ENCODE assay signal across 9 cellular contexts in genomic region chr3:20038679-20039078, GRCh38. TPM values are rescaled to one million over a fixed set of nuclear protein-coding genes. Genes with fewer than 3 reads are reported as not detected.
DNase-seq lines count a peak whose midpoint lies in the region; ATAC-seq and TF ChIP-seq lines count a peak whose summit lies in the region.
"Had no signal": no experiment of that assay in that cellular context is flagged by ENCODE, and none has a peak within 500 bp of the region (broad histone marks: within the 10 kb centered on the region; RNA-seq: fewer than 3 reads in every experiment).

No MANE protein-coding gene starts in this region.

- H4K12ac ChIP-seq in trophoblast cell (ENCODE audit: low read depth, low read length) = no peak overlapping the region

- no peaks in the 10 kb centered on the region for H3K36me3 ChIP-seq in KOPT-K1 (ENCODE audit: insufficient read depth, low read length)
- H3K36me3 ChIP-seq in trophoblast cell (ENCODE audit: control insufficient read depth in 1 of 2, insufficient read depth in 2 of 2, low read length in 2 of 2) = no peaks in the 10 kb centered on the region

- intact Hi-C loops in natural killer cell (cut with micrococcal nuclease) = loop anchor here (2.0 kb wide), 1 partner anchor 92 kb away; the partner anchor contains the start of gene RAB5A

- H3K4me1 Mint-ChIP-seq in natural killer cell = peaks cover 38 to 42% of the 10 kb centered on the region in 2 donors

- peaks cover 2% of the 10 kb centered on the region for H3K79me2 ChIP-seq in trophoblast cell (ENCODE audit: control insufficient read depth, insufficient read depth, low read length, poor library complexity)

- no peaks in the 10 kb centered on the region for H3K27me3 Mint-ChIP-seq in natural killer cell (ENCODE audit: low read depth in 2 of 2)

- WGBS in trophoblast cell (ENCODE audit: extremely low coverage, insufficient coverage, insufficient read length) = no CpG with 5 or more reads among the region's 6 CpGs

- TF ChIP-seq CTCF in AG04450 (IDR thresholded peaks at IDR 0.05; ENCODE audit: low read depth, low read length) (no peak), natural killer cell (IDR thresholded peaks at IDR 0.05) (no peak)

- CTCF ChIA-PET in AG04450 (lab: Charles Lee) = interaction anchor here (1.2 kb wide), 1 partner anchor 8 kb away, joined by 3 read pairs; no protein-coding TSS in a partner anchor

- H3K27me3 ChIP-seq in AG04450 (ENCODE audit: control insufficient read depth, insufficient read depth, low read length) (no peaks in the 10 kb centered on the region), trophoblast cell (ENCODE audit: insufficient read depth, low read length) (no peaks in the 10 kb centered on the region)

- peak overlapping the region; percentile 96 to 98 for H3K27ac Mint-ChIP-seq in natural killer cell

- no peak overlapping the region for H3K27ac ChIP-seq in AG04450 (ENCODE audit: low read depth, low read length)
- peak overlapping the region; percentile 77 for H3K27ac ChIP-seq in KOPT-K1 (ENCODE audit: low read depth, low read length, poor library complexity, severe bottlenecking)
- H3K27ac ChIP-seq in caudate nucleus (ENCODE audit: low read depth, low read length) = peak overlapping the region; percentile 98
- H3K27ac ChIP-seq in trophoblast cell (ENCODE audit: low read depth, low read length) = no peak overlapping the region

- H2AFZ ChIP-seq in trophoblast cell (ENCODE audit: insufficient read depth, low read length, poor library complexity) = no peak overlapping the region

- no peak overlapping the region for H3K23ac ChIP-seq in trophoblast cell (ENCODE audit: low read length)

- peaks cover 10% of the 10 kb centered on the region for H3K79me1 ChIP-seq in trophoblast cell (ENCODE audit: low read length)

- POLR2A ChIA-PET in AG04450 (lab: Yijun Ruan, JAX) = no interaction called here

- no peak overlapping the region for H3K18ac ChIP-seq in trophoblast cell (ENCODE audit: low read length)

- H4K8ac ChIP-seq in trophoblast cell (ENCODE audit: low read depth, low read length) = no peak overlapping the region

- H3K4ac ChIP-seq in trophoblast cell (ENCODE audit: low read depth, low read length) = no peak overlapping the region

- no peaks in the 10 kb centered on the region for H3K9me3 Mint-ChIP-seq in natural killer cell

- no peaks in the 10 kb centered on the region for H3K36me3 Mint-ChIP-seq in natural killer cell

- H3K4me3 ChIP-seq in AG04450 (ENCODE audit: low read depth, low read length) (peak overlapping the region; percentile 8; the same call in 1 of the 2 replicates), trophoblast cell (ENCODE audit: low read depth, low read length) (no peak overlapping the region)

- no peak overlapping the region for H3K9ac ChIP-seq in trophoblast cell (ENCODE audit: low read length)

- peaks cover 0 to 6% of the 10 kb centered on the region in 2 experiments for H3K4me1 ChIP-seq in trophoblast cell (ENCODE audit: control insufficient read depth in 1 of 2, insufficient read depth in 2 of 2, low read length in 2 of 2)

- DNase-seq in AG04450 (ENCODE audit: low read depth, low spot score) (no peak), caudate nucleus (lab: John Stamatoyannopoulos, UW) (no peak), natural killer cell (no peak), amniotic stem cell (lab: John Stamatoyannopoulos, UW) (no peak), trophoblast cell (no peak)
- DNase-seq: SIG-M5 had no signal

- no peak overlapping the region for H2BK12ac ChIP-seq in trophoblast cell (ENCODE audit: low read length)

- no peak overlapping the region for H2BK120ac ChIP-seq in trophoblast cell (ENCODE audit: insufficient read depth, low read length, poor library complexity)

- H3K9me3 ChIP-seq in AG04450 (ENCODE audit: control insufficient read depth, insufficient read depth, low read length) (no peaks in the 10 kb centered on the region), KOPT-K1 (ENCODE audit: insufficient read depth, low read length, poor library complexity, severe bottlenecking) (no peaks in the 10 kb centered on the region), trophoblast cell (ENCODE audit: insufficient read depth, low read depth, low read length) (no peaks in the 10 kb centered on the region)

- no peak overlapping the region for H2AK5ac ChIP-seq in trophoblast cell (ENCODE audit: low read length)

- no peak overlapping the region for H4K91ac ChIP-seq in trophoblast cell (ENCODE audit: low read depth, low read length)

- no peak overlapping the region for H3K14ac ChIP-seq in trophoblast cell (ENCODE audit: low read length)

- no peak overlapping the region for H2BK5ac ChIP-seq in trophoblast cell (ENCODE audit: low read depth, low read length, poor library complexity)

- no peak for ATAC-seq in natural killer cell
- ATAC-seq in GM18520 (IDR thresholded peaks at IDR 0.05; ENCODE audit: unreplicated experiment) = no peak
- no peak for ATAC-seq in HG02798 (IDR thresholded peaks at IDR 0.05; ENCODE audit: poor library complexity, unreplicated experiment)

- H3K4me2 ChIP-seq in trophoblast cell (ENCODE audit: low read length) = no peak overlapping the region

- peak overlapping the region; percentile 96 for H3K4me3 Mint-ChIP-seq in natural killer cell

RNA-seq across cellular contexts. Expression of gene KAT2B, which starts 1.6 kb away (rescaled TPM):
- 4.6 and 5.5 TPM in 2 replicates for polyA plus RNA-seq in AG04450 (2011; rRNA removed)
- polyA minus RNA-seq in AG04450 (2011; rRNA and poly(A)+ RNA removed) = 2.2 and 2.9 TPM in 2 replicates
- 100 to 1,000 TPM; 132 to 156 (median 146) TPM for total RNA-seq in natural killer cell
- 16.7 and 17.5 TPM in 2 replicates for polyA plus RNA-seq in trophoblast cell (2013)

RNA-seq across cellular contexts. Expression of gene PP2D1, which starts 26.6 kb away (rescaled TPM):
- polyA plus RNA-seq in AG04450 (2011; rRNA removed) = not detected in 2 replicates
- not detected in 2 replicates for polyA minus RNA-seq in AG04450 (2011; rRNA and poly(A)+ RNA removed)
- not detected for total RNA-seq in natural killer cell
- not detected in 2 replicates for polyA plus RNA-seq in trophoblast cell (2013)

Comparison
In these comparisons a context has a peak if more than half of its experiments do, and no peak if none do; other contexts are left out.
1. H3K27ac ChIP-seq: peak in KOPT-K1 (single experiment) and caudate nucleus (single experiment); none in AG04450 (single experiment) and trophoblast cell (single experiment).